16 cellular contexts compared by ENCODE assay signal in the genomic region with DNA sequence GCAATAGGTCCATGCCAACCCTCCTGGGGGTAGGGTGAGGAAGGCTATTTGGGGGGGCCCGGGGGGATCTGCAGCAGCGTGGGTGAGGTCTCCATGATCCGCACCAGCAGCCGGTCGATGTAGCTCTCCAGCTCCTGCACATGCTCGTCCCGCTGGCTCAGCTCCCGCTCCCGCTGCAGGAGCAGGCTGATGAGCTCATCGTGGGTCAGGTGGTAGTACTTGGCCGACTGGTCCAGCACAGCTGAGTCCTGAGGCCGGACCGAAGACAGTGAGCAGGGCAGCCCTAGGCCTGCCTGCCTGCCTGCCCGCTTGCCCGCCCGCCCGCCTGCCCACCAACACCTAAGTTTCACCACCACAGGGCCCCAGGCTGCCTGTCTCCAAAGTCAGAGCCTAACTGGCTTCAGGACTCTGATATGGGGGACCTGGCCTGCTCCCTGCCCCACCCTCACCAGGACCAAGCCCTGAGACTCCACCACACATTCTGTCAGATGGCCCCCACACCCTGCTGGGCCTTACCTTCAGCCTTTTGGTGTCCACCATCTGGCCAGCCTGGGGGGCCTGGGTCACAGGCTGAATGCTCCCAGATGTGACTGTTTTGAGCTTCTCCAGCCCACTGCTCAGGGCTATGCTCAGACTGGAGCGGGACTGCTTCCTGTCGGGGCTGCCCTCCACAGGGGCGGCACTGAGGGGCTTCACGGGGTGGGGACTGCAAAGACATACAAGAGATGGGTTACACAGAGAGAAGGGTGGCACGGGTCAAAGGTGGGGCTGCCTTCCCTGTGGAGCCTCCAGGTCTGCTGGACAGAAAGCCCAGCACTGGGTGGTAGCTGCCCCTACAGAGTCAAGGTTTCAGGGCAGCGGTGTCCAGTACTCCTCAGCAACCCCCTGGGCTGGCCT. TPM values are rescaled to one million over a fixed set of nuclear protein-coding genes. Genes with fewer than 3 reads are reported as not detected.
DNase-seq lines count a peak whose midpoint lies in the region; ATAC-seq and TF ChIP-seq lines count a peak whose summit lies in the region.
"Had no signal": no experiment of that assay in that cellular context is flagged by ENCODE, and none has a peak within 500 bp of the region (broad histone marks: within the 10 kb centered on the region; RNA-seq: fewer than 3 reads in every experiment).

No MANE protein-coding gene starts in this region.

- H3K27ac ChIP-seq in uterus: peak overlapping the region; percentile 34 to 52
- H3K27ac ChIP-seq: SJSA1 had no signal

- TF ChIP-seq POLR2A in uterus (IDR thresholded peaks at IDR 0.05): no peak

- H3K4me1 ChIP-seq in uterus: peaks cover 0 to 15% of the 10 kb centered on the region in 2 donors
- H3K4me1 ChIP-seq: Caco-2 had no signal

- no peaks in the 10 kb centered on the region for H3K36me3 ChIP-seq in uterus

- H3K4me3 ChIP-seq in fibroblast of mammary gland (ENCODE audit: control insufficient read depth, low read depth, low read length) (no peak overlapping the region), uterus (no peak overlapping the region)
- H3K4me3 ChIP-seq: ascending aorta, SJSA1 had no signal

- H3K27me3 ChIP-seq in uterus: no peaks in the 10 kb centered on the region
- H3K27me3 ChIP-seq: ascending aorta, SJSA1 had no signal

- no peak for ATAC-seq in Right ventricle myocardium inferior
- ATAC-seq in GM21619 (IDR thresholded peaks at IDR 0.05; ENCODE audit: unreplicated experiment): no peak
- ATAC-seq in GM18502 (IDR thresholded peaks at IDR 0.05; ENCODE audit: poor library complexity, unreplicated experiment): no peak

- DNase-seq in cardiac septum (ENCODE audit: low spot score) (peak; percentile 83), Right ventricle myocardium inferior (ENCODE audit: missing footprints) (no peak), fibroblast of mammary gland (ENCODE audit: low read depth) (peak; percentile 87), nucleus accumbens (lab: John Stamatoyannopoulos, UW) (peak in 35 of 56 donors; percentile 8 to 74 (median 33)), uterus (peak; percentile 75), cortex of kidney (lab: John Stamatoyannopoulos, UW) (no peak)
- DNase-seq: activated CD4-positive, alpha-beta T cell treated with anti-CD3 and anti-CD28 coated beads, Interleukin-2, amount 50 U/mL, for 48 hours; Caco-2; effector CD8-positive, alpha-beta T cell; foreskin melanocyte; NCI-H2227 treated with DMSO at 0.1 percent for 48 hours; stimulated activated naive CD4-positive, alpha-beta T cell treated with Interleukin-2 at 50 U/mL for 16 hours had no signal

- intact Hi-C loops in cardiac septum (cut with DNase I) (no loop called here), Right ventricle myocardium inferior (cut with DNase I) (no loop called here), uterus (cut with DNase I; ENCODE audit: low total_unique reads) (no loop called here)

- TF ChIP-seq CTCF in fibroblast of mammary gland (conservative IDR thresholded peaks at IDR 0.05; ENCODE audit: control insufficient read depth, insufficient read depth, low read depth, low read length) (no peak), uterus (IDR thresholded peaks at IDR 0.05) (no peak)

- H3K9me3 ChIP-seq in uterus: no peaks in the 10 kb centered on the region
- H3K9me3 ChIP-seq: ascending aorta, Caco-2, SJSA1 had no signal

RNA-seq across cellular contexts. Expression of gene SFXN5, which starts 4.2 kb away (rescaled TPM):
- 13.3 TPM for total RNA-seq in cardiac septum
- 9.6 TPM for total RNA-seq in Right ventricle myocardium inferior
- total RNA-seq in uterus: 10 to 100 TPM in 2 of 4 donors, 1 to 10 TPM in 2; 2.1 to 16.0 (median 10.6) TPM

RNA-seq across cellular contexts. Expression of gene RAB11FIP5, which starts 37.0 kb away (rescaled TPM):
- total RNA-seq in cardiac septum (38.1 TPM), Right ventricle myocardium inferior (19.0 TPM), uterus (10 to 100 TPM; 22.4 to 45.7 (median 31.7) TPM)

Comparison
In these comparisons a context has a peak if more than half of its experiments do, and no peak if none do; other contexts are left out.
1. DNase-seq: peak in cardiac septum (single experiment), fibroblast of mammary gland (single experiment), nucleus accumbens (35 of 56) and uterus (2 of 2); none in Right ventricle myocardium inferior (single experiment) and cortex of kidney (single experiment).